25 cellular contexts compared by ENCODE assay signal in the genomic region with DNA sequence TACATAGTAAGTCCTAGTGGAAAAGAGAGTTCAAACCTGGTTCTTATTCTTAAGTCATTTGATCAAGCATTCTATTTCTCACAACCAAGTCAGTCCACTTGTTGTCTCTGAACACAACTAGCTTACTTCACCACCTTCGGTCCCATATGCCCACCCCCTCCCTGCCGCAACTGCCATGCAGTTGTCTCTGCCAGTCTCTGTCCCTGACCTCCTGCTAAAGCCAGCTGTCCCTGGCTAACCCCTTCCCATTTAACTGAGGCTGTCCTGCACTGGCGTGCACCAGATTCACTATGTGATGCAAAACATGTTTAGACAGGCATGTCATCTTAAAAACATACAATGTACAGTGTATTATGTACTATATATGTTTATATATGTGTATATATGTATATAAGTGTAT. TPM values are rescaled to one million over a fixed set of nuclear protein-coding genes. Genes with fewer than 3 reads are reported as not detected.
"Had no signal": no experiment of that assay in that cellular context is flagged by ENCODE, and none has a peak within 500 bp of the region (broad histone marks: within the 10 kb centered on the region; RNA-seq: fewer than 3 reads in every experiment).

No MANE protein-coding gene starts in this region.

- H3K9me3 ChIP-seq: MG63, SK-N-SH had no signal

- H3K9ac ChIP-seq: KMS-11, SK-N-SH had no signal

- H3K27ac ChIP-seq: HL-60, KMS-11 had no signal

- H3K4me2 ChIP-seq: KMS-11, SK-N-SH had no signal

- DNase-seq: Kasumi-1, MG63, NCI-H1092, NCI-H1105 treated with DMSO at 0.1 percent for 48 hours, NCI-H1417 treated with DMSO at 0.1 percent for 48 hours, NCI-H146, NCI-H1694 treated with DMSO at 0.1 percent for 48 hours, NCI-H1930, NCI-H2081, NCI-H2107, NCI-H226, NCI-H446, NCI-H510A, NCI-H524 treated with DMSO at 0.1 percent for 48 hours, NCI-H69, NCI-H774, Right ventricle myocardium superior, RPMI8226, SIG-M5, SK-N-SH, SW 1271 had no signal

- H3K9me2 ChIP-seq: SK-N-SH had no signal

- H3K36me3 ChIP-seq: MG63 had no signal

- ATAC-seq: K562 had no signal

- H3K4me3 ChIP-seq: K562, MG63 had no signal

RNA-seq across cellular contexts. Expression of a gene that starts 12.7 kb away (rescaled TPM):
- polyA plus RNA-seq: IgD-negative memory B cell had no signal
